In genomic region chr5:167731951-167732350, GRCh38 we compare ENCODE assay signal across 21 cellular contexts.
A peak's percentile ranks its signal among the peaks of the same experiment; 100 is the strongest.
DNase-seq lines count a peak whose midpoint lies in the region; ATAC-seq and TF ChIP-seq lines count a peak whose summit lies in the region.
"Had no signal": no experiment of that assay in that cellular context is flagged by ENCODE, and none has a peak within 500 bp of the region (broad histone marks: within the 10 kb centered on the region; RNA-seq: fewer than 3 reads in every experiment).

No MANE protein-coding gene starts in this region.

- WGBS in SK-N-SH (ENCODE audit: low lambda C conversion rate): 92% methylated on average over 1 of the region's 1 CpG
- WGBS in mesenchymal stem cell: 100% methylated on average over 1 of the region's 1 CpG

- 0 out of 2 replicates have a peak overlapping the region, but pooled peaks have one; percentile 8 for H2AFZ ChIP-seq in SK-N-SH (ENCODE audit: low read depth)
- no peak overlapping the region for H2AFZ ChIP-seq in mesenchymal stem cell (ENCODE audit: low read depth, low read length)

- no peak overlapping the region for H3K14ac ChIP-seq in mesenchymal stem cell (ENCODE audit: low read length in 2 of 2)

- H3K4me1 ChIP-seq in SK-N-SH (ENCODE audit: control insufficient read depth in 1 of 2, insufficient read depth in 2 of 2, low read depth in 1 of 2, low read length in 1 of 2) (peaks cover 0 to 42% of the 10 kb centered on the region in 2 experiments; a peak in 2 of 4 replicates), SJSA1 (replicated peaks) (peaks cover 39% of the 10 kb centered on the region), mesenchymal stem cell (ENCODE audit: control insufficient read depth, insufficient read depth, low read depth, low read length) (peaks cover 2% of the 10 kb centered on the region)
- H3K4me1 ChIP-seq: BE2C, HAP-1 had no signal

- no peak overlapping the region for H2AK5ac ChIP-seq in mesenchymal stem cell (ENCODE audit: low read length, severe bottlenecking)

- no peaks in the 10 kb centered on the region for H3K79me1 ChIP-seq in mesenchymal stem cell (replicated peaks; ENCODE audit: low read length, poor library complexity, severe bottlenecking)

- no peak for DNase-seq in SK-N-SH
- no peak for DNase-seq in SJSA1 (ENCODE audit: low read depth in 1 of 2, low spot score in 2 of 2)
- no peak for DNase-seq in mesenchymal stem cell
- no peak for DNase-seq in activated CD4-positive, alpha-beta T cell treated with anti-CD3 and anti-CD28 coated beads for 4 hours
- DNase-seq in occipital lobe (lab: John Stamatoyannopoulos, UW): no peak
- no peak for DNase-seq in activated CD4-positive, alpha-beta memory T cell treated with anti-CD3 and anti-CD28 coated beads, Interleukin-2, amount 10 ng/mL, durations not matched to agents 7 days and 5 days
- DNase-seq: AML-193; BE2C; CD4-positive, alpha-beta T cell; CD8-positive, alpha-beta memory T cell; DMS 273 treated with DMSO at 0.1 percent for 48 hours; DMS79; GF-D8; GOT3; HFFc6 had no signal

- H3K18ac ChIP-seq in mesenchymal stem cell (ENCODE audit: low read depth in 1 of 2, low read length in 2 of 2): no peak overlapping the region

- no peaks in the 10 kb centered on the region for H3K79me2 ChIP-seq in SK-N-SH (ENCODE audit: insufficient read depth)

- H3K23ac ChIP-seq in mesenchymal stem cell (ENCODE audit: low read length in 2 of 2): no peak overlapping the region

- no peak for ATAC-seq in SK-N-SH treated with all-trans-retinoic acid at 6 μM for 48 hours
- no peak for ATAC-seq in HG03108 (IDR thresholded peaks at IDR 0.05; ENCODE audit: unreplicated experiment)

- no peaks in the 10 kb centered on the region for H3K9me2 ChIP-seq in SK-N-SH

- H3K36me3 ChIP-seq in SK-N-SH (replicated peaks in 1 of 2; ENCODE audit: control insufficient read depth in 1 of 2, insufficient read depth in 2 of 2, low read length in 1 of 2) (no peaks in the 10 kb centered on the region), SJSA1 (no peaks in the 10 kb centered on the region), mesenchymal stem cell (ENCODE audit: control insufficient read depth in 1 of 2, insufficient read depth in 2 of 2, low read depth in 1 of 2, low read length in 2 of 2) (no peaks in the 10 kb centered on the region)
- H3K36me3 ChIP-seq: BE2C, HAP-1 had no signal

- H2BK120ac ChIP-seq in mesenchymal stem cell (ENCODE audit: low read depth, low read length): no peak overlapping the region

- H3K9me3 Mint-ChIP-seq in activated CD4-positive, alpha-beta memory T cell treated with anti-CD3 and anti-CD28 coated beads, Interleukin-2, amount 10 ng/mL, durations not matched to agents 7 days and 5 days: no peaks in the 10 kb centered on the region
- H3K9me3 Mint-ChIP-seq: CD4-positive, alpha-beta T cell; HFFc6 had no signal

- H3K27ac ChIP-seq in SK-N-SH (ENCODE audit: low read depth in 2 of 2, low read length in 1 of 2) (0 out of 4 replicates have a peak overlapping the region, but pooled peaks of 1 of the 2 experiments have one; percentile 74), SJSA1 (peak overlapping the region; percentile 5; the same call in 1 of the 2 replicates), mesenchymal stem cell (ENCODE audit: low read length, poor library complexity, severe bottlenecking) (peak overlapping the region; percentile 14)
- H3K27ac ChIP-seq: 22Rv1; BLaER1 treated with 17β-estradiol and CSF1 and Interleukin-3, amounts not matched to agents 10 nM and 100 nM had no signal

- no peak overlapping the region for H3K27ac Mint-ChIP-seq in activated CD4-positive, alpha-beta memory T cell treated with anti-CD3 and anti-CD28 coated beads, Interleukin-2, amount 10 ng/mL, durations not matched to agents 7 days and 5 days
- H3K27ac Mint-ChIP-seq: CD14-positive monocyte; CD4-positive, alpha-beta T cell; CD8-positive, alpha-beta memory T cell; HFFc6 had no signal

- H3K4ac ChIP-seq in mesenchymal stem cell (ENCODE audit: low read depth in 1 of 2, low read length in 2 of 2): no peak overlapping the region

- no peaks in the 10 kb centered on the region for H3K4me1 Mint-ChIP-seq in activated CD4-positive, alpha-beta memory T cell treated with anti-CD3 and anti-CD28 coated beads, Interleukin-2, amount 10 ng/mL, durations not matched to agents 7 days and 5 days
- H3K4me1 Mint-ChIP-seq: CD14-positive monocyte; CD8-positive, alpha-beta memory T cell had no signal

- no peaks in the 10 kb centered on the region for H3K27me3 Mint-ChIP-seq in activated CD4-positive, alpha-beta memory T cell treated with anti-CD3 and anti-CD28 coated beads, Interleukin-2, amount 10 ng/mL, durations not matched to agents 7 days and 5 days
- H3K27me3 Mint-ChIP-seq: CD8-positive, alpha-beta memory T cell had no signal

- H4K91ac ChIP-seq in mesenchymal stem cell (ENCODE audit: low read length): no peak overlapping the region

- CTCF ChIA-PET in SK-N-SH (lab: Yijun Ruan, JAX): interaction anchor here (1.5 kb wide), 1 partner anchor 315 kb away, joined by 3 read pairs; no protein-coding TSS in a partner anchor
- CTCF ChIA-PET in activated CD4-positive, alpha-beta memory T cell treated with anti-CD3 and anti-CD28 coated beads, Interleukin-2, amount 10 ng/mL, durations not matched to agents 7 days and 5 days (lab: Charles Lee): interaction anchor here (1.1 kb wide), 1 partner anchor 9 kb away, joined by 4 read pairs; no protein-coding TSS in a partner anchor

- no peak overlapping the region for H2BK5ac ChIP-seq in mesenchymal stem cell (ENCODE audit: low read depth, low read length, poor library complexity, severe bottlenecking)

- TF ChIP-seq RAD21 in SK-N-SH (IDR thresholded peaks at IDR 0.05; ENCODE audit: low read length): no peak

- no peaks in the 10 kb centered on the region for H4K20me1 ChIP-seq in SK-N-SH (ENCODE audit: insufficient read depth)
- H4K20me1 ChIP-seq: BLaER1 treated with 17β-estradiol and CSF1 and Interleukin-3, amounts not matched to agents 10 nM and 100 nM had no signal

- H3K9ac ChIP-seq in SK-N-SH (no peak overlapping the region), mesenchymal stem cell (ENCODE audit: low read length) (no peak overlapping the region)
- H3K9ac ChIP-seq: BLaER1 treated with 17β-estradiol and CSF1 and Interleukin-3, amounts not matched to agents 10 nM and 100 nM had no signal

- H3K9me3 ChIP-seq in SK-N-SH (no peaks in the 10 kb centered on the region), SJSA1 (replicated peaks) (no peaks in the 10 kb centered on the region), mesenchymal stem cell (ENCODE audit: control insufficient read depth, low read length) (no peaks in the 10 kb centered on the region)
- H3K9me3 ChIP-seq: BE2C; BLaER1 treated with 17β-estradiol and CSF1 and Interleukin-3, amounts not matched to agents 10 nM and 100 nM; HAP-1 had no signal

- H3K27me3 ChIP-seq in SK-N-SH (ENCODE audit: insufficient read depth) (no peaks in the 10 kb centered on the region), SJSA1 (replicated peaks) (no peaks in the 10 kb centered on the region), mesenchymal stem cell (ENCODE audit: control insufficient read depth in 1 of 2, insufficient read depth in 1 of 2, low read length in 2 of 2) (no peaks in the 10 kb centered on the region)
- H3K27me3 ChIP-seq: BE2C; BLaER1 treated with 17β-estradiol and CSF1 and Interleukin-3, amounts not matched to agents 10 nM and 100 nM had no signal

- H3F3A ChIP-seq in SK-N-SH (replicated peaks; ENCODE audit: insufficient read depth): peaks cover 21% of the 10 kb centered on the region

- H4K8ac ChIP-seq in mesenchymal stem cell (ENCODE audit: low read length): no peak overlapping the region

- no peaks in the 10 kb centered on the region for H3K36me3 Mint-ChIP-seq in activated CD4-positive, alpha-beta memory T cell treated with anti-CD3 and anti-CD28 coated beads, Interleukin-2, amount 10 ng/mL, durations not matched to agents 7 days and 5 days (ENCODE audit: low read depth)
- H3K36me3 Mint-ChIP-seq: CD14-positive monocyte; CD8-positive, alpha-beta memory T cell had no signal

- no peak overlapping the region for H3K4me3 Mint-ChIP-seq in activated CD4-positive, alpha-beta memory T cell treated with anti-CD3 and anti-CD28 coated beads, Interleukin-2, amount 10 ng/mL, durations not matched to agents 7 days and 5 days
- H3K4me3 Mint-ChIP-seq: CD14-positive monocyte; CD4-positive, alpha-beta T cell; CD8-positive, alpha-beta memory T cell; HFFc6 had no signal

- H3K4me2 ChIP-seq in SK-N-SH (no peak overlapping the region), mesenchymal stem cell (ENCODE audit: low read length, poor library complexity, severe bottlenecking) (no peak overlapping the region)
- H3K4me2 ChIP-seq: BLaER1 treated with 17β-estradiol and CSF1 and Interleukin-3, amounts not matched to agents 10 nM and 100 nM had no signal

- H3K4me3 ChIP-seq in SK-N-SH (ENCODE audit: low read depth in 2 of 2, low read length in 1 of 2): no peak overlapping the region
- no peak overlapping the region for H3K4me3 ChIP-seq in SJSA1
- no peak overlapping the region for H3K4me3 ChIP-seq in mesenchymal stem cell (ENCODE audit: insufficient read depth in 1 of 2, low read depth in 1 of 2, low read length in 2 of 2)
- H3K4me3 ChIP-seq: BLaER1 treated with 17β-estradiol and CSF1 and Interleukin-3, amounts not matched to agents 10 nM and 100 nM; HAP-1 had no signal

- no peak overlapping the region for H2BK12ac ChIP-seq in mesenchymal stem cell (ENCODE audit: low read length in 2 of 2)

- TF ChIP-seq CTCF in SK-N-SH (IDR thresholded peaks at IDR 0.05): no peak

- H2BK15ac ChIP-seq in mesenchymal stem cell (ENCODE audit: low read depth, poor library complexity, severe bottlenecking): no peak overlapping the region

- POLR2A ChIA-PET in SK-N-SH (lab: Yijun Ruan, JAX): no interaction called here
- POLR2A ChIA-PET in activated CD4-positive, alpha-beta memory T cell treated with anti-CD3 and anti-CD28 coated beads, Interleukin-2, amount 10 ng/mL, durations not matched to agents 7 days and 5 days (lab: Charles Lee): no interaction called here

- no peak for TF ChIP-seq EP300 in SK-N-SH (IDR thresholded peaks at IDR 0.05; ENCODE audit: borderline replicate concordance in 1 of 2, low read depth in 1 of 2, low read length in 1 of 2)

TF ChIP-seq in SK-N-SH, 30 proteins besides CTCF, POLR2A, EP300 and RAD21 (continues in another document):
- TF ChIP-seq TAF1 (IDR thresholded peaks at IDR 0.05; ENCODE audit: borderline replicate concordance, low read depth, low read length): no peak

TF ChIP-seq in SK-N-SH treated with all-trans-retinoic acid at 6 μM for 48 hours, 23 proteins besides CTCF, POLR2A, EP300 and RAD21 (continues in another document):
- no peak for TF ChIP-seq POU6F1 (CRISPR knock-in tag; IDR thresholded peaks at IDR 0.05; ENCODE audit: borderline replicate concordance, low read depth)
